Comparison of ENCODE assay signal across 8 cellular contexts in genomic region chr12:76878899-76879709, GRCh38. TPM values are rescaled to one million over a fixed set of nuclear protein-coding genes. Genes with fewer than 3 reads are reported as not detected.
A peak's percentile ranks its signal among the peaks of the same experiment; 100 is the strongest.
DNase-seq lines count a peak whose midpoint lies in the region; ATAC-seq and TF ChIP-seq lines count a peak whose summit lies in the region.

Gene CSRP2, minus strand, starts transcription at chr12:76879019. Its CDS starts 12,759 bp downstream, at chr12:76866260.

- peak within 1 kb of the TSS; percentile 88 for H3K27ac ChIP-seq in stomach smooth muscle (ENCODE audit: low read length)

- peak within 1 kb of the TSS; percentile 80 to 88 for H3K9ac ChIP-seq in stomach smooth muscle (ENCODE audit: low read length in 2 of 2)

- H3K27me3 Mint-ChIP-seq in nephron (ENCODE audit: low read depth) = no peaks in the 10 kb centered on the region

- no peaks in the 10 kb centered on the region for H3K36me3 ChIP-seq in stomach smooth muscle (ENCODE audit: control insufficient read depth in 2 of 2, insufficient read depth in 2 of 2, low read length in 2 of 2)

- DNase-seq in DMS79 (lab: John Stamatoyannopoulos, UW) (peak; percentile 78), RKO (ENCODE audit: low spot score) (peak; percentile 85), fibroblast of villous mesenchyme (ENCODE audit: low read depth) (peak; percentile 84)
- peak; percentile 56 for DNase-seq in Jurkat, Clone E6-1 (ENCODE audit: low read depth, low spot score)
- peak; percentile 84 for DNase-seq in activated effector memory CD4-positive, alpha-beta T cell treated with anti-CD3 and anti-CD28 coated beads, Interleukin-2, amount 50 U/mL, for 16 hours

- peaks cover 3% of the 10 kb centered on the region for H3K9me3 Mint-ChIP-seq in nephron

- peaks cover 5% of the 10 kb centered on the region for H3K36me3 Mint-ChIP-seq in nephron (ENCODE audit: low read depth)

- TF ChIP-seq CTCF in fibroblast of villous mesenchyme (IDR thresholded peaks at IDR 0.05; ENCODE audit: insufficient read depth, low read depth, low read length) (peak; percentile 40), nephron (IDR thresholded peaks at IDR 0.05; ENCODE audit: unreplicated experiment in 3 of 3) (peak in 1 of 3 experiments; percentile 48)

- no peaks in the 10 kb centered on the region for H3K9me3 ChIP-seq in stomach smooth muscle (ENCODE audit: control insufficient read depth in 2 of 2, low read length in 2 of 2)

- peak within 1 kb of the TSS; percentile 93 to 98 (median 97) for H3K27ac Mint-ChIP-seq in nephron

- peaks cover 19% of the 10 kb centered on the region for H3K4me1 ChIP-seq in stomach smooth muscle (ENCODE audit: control insufficient read depth, insufficient read depth, low read length)

- H3K4me1 Mint-ChIP-seq in nephron = peaks cover 62% of the 10 kb centered on the region

- peak; percentile 89 for ATAC-seq in GM21717 (IDR thresholded peaks at IDR 0.05; ENCODE audit: unreplicated experiment)

- peak within 1 kb of the TSS; percentile 97 to 100 (median 99) for H3K4me3 Mint-ChIP-seq in nephron

- H3K27me3 ChIP-seq in stomach smooth muscle (ENCODE audit: control insufficient read depth in 1 of 2, insufficient read depth in 2 of 2, low read length in 2 of 2) = no peaks in the 10 kb centered on the region

- H3K4me3 ChIP-seq in Jurkat, Clone E6-1 (ENCODE audit: low read length) = peak within 1 kb of the TSS; percentile 57
- H3K4me3 ChIP-seq in fibroblast of villous mesenchyme (ENCODE audit: low read depth, low read length) (peak within 1 kb of the TSS; percentile 79), stomach smooth muscle (ENCODE audit: low read length in 2 of 2) (peak within 1 kb of the TSS; percentile 86 to 88)

RNA-seq across cellular contexts. Expression of gene CSRP2, which starts in this region (rescaled TPM):
- 4.3 TPM for polyA plus RNA-seq in Jurkat, Clone E6-1 (2012; ENCODE audit: insufficient read depth, insufficient read length)
- 64.3 and 131 TPM in 2 replicates for total RNA-seq in fibroblast of villous mesenchyme

Comparison
In these comparisons a context has a peak if more than half of its experiments do, and no peak if none do; other contexts are left out.
1. Peak in every context shown above with its lines: DNase-seq, ATAC-seq, H3K4me3 ChIP-seq and H3K27ac ChIP-seq.